Comparison of ENCODE assay signal across 8 cellular contexts in the genomic region with DNA sequence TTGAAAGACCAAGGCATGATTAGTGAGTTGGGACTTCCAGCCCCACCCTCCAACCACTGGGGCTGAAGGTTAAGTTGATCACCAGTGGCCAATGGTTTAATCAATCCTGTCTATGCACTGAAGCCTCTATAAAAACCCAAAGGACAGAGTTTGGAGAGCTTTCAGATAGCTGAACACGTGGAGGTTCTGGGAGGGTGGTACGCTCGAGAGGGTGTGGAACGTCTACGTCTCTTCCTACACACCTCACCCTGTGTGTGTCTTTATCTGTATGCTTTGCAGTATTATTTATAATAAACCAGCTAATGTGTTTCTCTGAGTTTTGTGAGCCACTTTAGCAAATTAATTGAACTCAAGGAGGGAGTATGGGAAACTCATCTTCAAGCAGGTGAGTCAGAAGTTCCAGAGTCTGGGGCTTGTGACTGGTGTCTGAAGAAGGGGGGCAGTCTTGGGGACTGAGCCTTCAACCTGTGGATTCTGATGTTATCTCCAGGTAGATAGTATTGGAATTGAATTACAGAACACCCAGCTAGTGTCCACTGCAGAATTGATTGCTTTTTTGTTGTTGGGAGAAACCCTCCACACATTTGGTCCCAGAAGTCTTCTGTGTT. TPM values are rescaled to one million over a fixed set of nuclear protein-coding genes. Genes with fewer than 3 reads are reported as not detected.
DNase-seq lines count a peak whose midpoint lies in the region; ATAC-seq, FAIRE-seq and TF ChIP-seq lines count a peak whose summit lies in the region.

No MANE protein-coding gene starts in this region.

- DNase-seq in T follicular helper cell (ENCODE audit: low read depth) (peak; percentile 64), bronchial epithelial cell (ENCODE audit: low read depth) (peak; percentile 15), DMS 273 treated with DMSO at 0.1 percent for 48 hours (lab: John Stamatoyannopoulos, UW) (no peak), SK-N-DZ (ENCODE audit: low spot score) (no peak), COR-L47 (lab: John Stamatoyannopoulos, UW) (no peak)
- DNase-seq in stimulated activated CD4-positive, alpha-beta T cell treated with anti-CD3 and anti-CD28 coated beads, Interleukin-1b, Interleukin-23, amount 100 ng/mL, for 48 hours, result peak; percentile 70
- no peak for DNase-seq in central memory CD4-positive, alpha-beta T cell

- peak; percentile 46 for ATAC-seq in GM18511 (IDR thresholded peaks at IDR 0.05; ENCODE audit: unreplicated experiment)

- H3K36me3 ChIP-seq in bronchial epithelial cell (ENCODE audit: control insufficient read depth, insufficient read depth, low read length), result no peaks in the 10 kb centered on the region

- TF ChIP-seq CTCF in bronchial epithelial cell (IDR thresholded peaks at IDR 0.05; ENCODE audit: insufficient read depth, low read length, severe bottlenecking), result no peak

- FAIRE-seq in bronchial epithelial cell (lab: Jason Lieb, UNC), result no peak

- no peak overlapping the region for H3K4me3 ChIP-seq in bronchial epithelial cell (ENCODE audit: low read depth, low read length)

- H3K27me3 ChIP-seq in bronchial epithelial cell (ENCODE audit: control insufficient read depth, insufficient read depth, low read length), result no peaks in the 10 kb centered on the region

RNA-seq across cellular contexts. Expression of a gene that starts 20.3 kb away (rescaled TPM):
- 214 and 222 TPM in 2 replicates for total RNA-seq in bronchial epithelial cell
- 101 and 104 TPM in 2 replicates for polyA plus RNA-seq in SK-N-DZ (2014; cell fraction: cytosol; rRNA removed)
- 26.2 and 43.5 TPM in 2 replicates for polyA plus RNA-seq in SK-N-DZ (2014; cell fraction: nucleus; rRNA removed)

Comparison
In these comparisons a context has a peak if more than half of its experiments do, and no peak if none do; other contexts are left out.
1. DNase-seq: peak in T follicular helper cell (single experiment), bronchial epithelial cell (single experiment) and stimulated activated CD4-positive, alpha-beta T cell treated with anti-CD3 and anti-CD28 coated beads, Interleukin-1b, Interleukin-23, amount 100 ng/mL, for 48 hours (single experiment); none in DMS 273 treated with DMSO at 0.1 percent for 48 hours (single experiment), SK-N-DZ (single experiment), COR-L47 (single experiment) and central memory CD4-positive, alpha-beta T cell (single experiment).